8 cellular contexts compared by ENCODE assay signal in the genomic region with DNA sequence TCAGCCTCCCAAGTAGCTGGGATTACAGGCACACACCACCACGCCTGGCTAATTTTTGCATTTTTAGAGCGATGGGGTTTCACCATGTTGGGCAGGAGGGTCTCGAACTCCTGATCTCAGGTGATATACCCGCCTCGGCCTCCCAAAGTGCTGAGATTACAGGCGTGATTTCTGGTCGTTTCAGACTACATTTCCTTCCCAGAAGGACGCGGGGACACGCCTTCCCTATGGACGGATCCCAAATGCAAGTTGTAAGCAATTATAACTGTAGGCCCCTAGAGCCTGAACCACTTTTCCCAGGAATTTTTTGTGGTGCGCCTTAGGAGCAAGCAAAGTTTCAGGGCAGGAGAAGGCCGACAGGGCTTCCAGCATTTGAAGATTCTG. TPM values are rescaled to one million over a fixed set of nuclear protein-coding genes. Genes with fewer than 3 reads are reported as not detected.
DNase-seq lines count a peak whose midpoint lies in the region; ATAC-seq and TF ChIP-seq lines count a peak whose summit lies in the region.

No MANE protein-coding gene starts in this region.

- H3K27ac ChIP-seq in GM23248, result peak overlapping the region; percentile 62

- no peak for TF ChIP-seq CTCF in activated B cell treated with CpG ODN at 0.5 μM for 24 hours (IDR thresholded peaks at IDR 0.05)
- TF ChIP-seq CTCF in glutamatergic neuron (IDR thresholded peaks at IDR 0.05; ENCODE audit: partially characterized antibody, unreplicated experiment), result no peak

- in situ Hi-C loops in GM23248 (cut with MboI), result no loop called here

- CTCF ChIA-PET in activated B cell treated with CpG ODN at 0.5 μM for 24 hours (lab: Charles Lee), result interaction anchor here (0.9 to 1.0 kb wide), 2 partner anchors 18 to 325 kb away, joined by 4 to 5 read pairs; a partner anchor contains a TSS

- H3K27ac Mint-ChIP-seq in activated B cell treated with CpG ODN at 0.5 μM for 24 hours (peak overlapping the region; percentile 87), glutamatergic neuron (ENCODE audit: unreplicated experiment) (peak overlapping the region; percentile 66)

- H3K27me3 Mint-ChIP-seq in activated B cell treated with CpG ODN at 0.5 μM for 24 hours, result peaks cover under 1% of the 10 kb centered on the region
- peaks cover 3% of the 10 kb centered on the region for H3K27me3 Mint-ChIP-seq in glutamatergic neuron (ENCODE audit: unreplicated experiment)

- 0 out of 2 replicates have a peak, but pooled peaks cover 9% of the 10 kb centered on the region for H3K79me2 ChIP-seq in GM23248 (ENCODE audit: insufficient read depth)

- H3K9me2 ChIP-seq in GM23248 (ENCODE audit: insufficient read depth), result no peaks in the 10 kb centered on the region

- H3K9me3 ChIP-seq in GM23248 (ENCODE audit: low read depth), result no peaks in the 10 kb centered on the region
- H3K9me3 ChIP-seq in skeletal muscle satellite cell (replicated peaks; ENCODE audit: low read length), result no peaks in the 10 kb centered on the region

- ATAC-seq in activated B cell treated with CpG ODN at 0.5 μM for 24 hours (ENCODE audit: low read depth) (no peak), HG03095 (IDR thresholded peaks at IDR 0.05; ENCODE audit: unreplicated experiment) (no peak), HG03108 (IDR thresholded peaks at IDR 0.05; ENCODE audit: unreplicated experiment) (no peak)

- no peaks in the 10 kb centered on the region for H3F3A ChIP-seq in GM23248 (ENCODE audit: insufficient read depth)

- peaks cover 19% of the 10 kb centered on the region for H3K36me3 Mint-ChIP-seq in activated B cell treated with CpG ODN at 0.5 μM for 24 hours (ENCODE audit: low read depth)
- no peaks in the 10 kb centered on the region for H3K36me3 Mint-ChIP-seq in glutamatergic neuron (ENCODE audit: unreplicated experiment)

- H3K9me3 Mint-ChIP-seq in activated B cell treated with CpG ODN at 0.5 μM for 24 hours, result peaks cover 9% of the 10 kb centered on the region
- peaks cover 14% of the 10 kb centered on the region for H3K9me3 Mint-ChIP-seq in glutamatergic neuron (ENCODE audit: unreplicated experiment)

- DNase-seq in GM23248 (no peak), activated B cell treated with CpG ODN at 0.5 μM for 24 hours (no peak), glutamatergic neuron (no peak), NCI-H187 treated with DMSO at 0.1 percent for 48 hours (lab: John Stamatoyannopoulos, UW) (no peak)
- DNase-seq in stimulated activated CD8-positive, alpha-beta memory T cell treated with anti-CD3 and anti-CD28 coated beads, Interleukin-4, amount 100 ng/mL, for 48 hours, result no peak

- H4K20me1 ChIP-seq in GM23248 (ENCODE audit: insufficient read depth), result no peaks in the 10 kb centered on the region

- H3K4me2 ChIP-seq in GM23248 (ENCODE audit: unreplicated experiment) (peak overlapping the region; percentile 76), skeletal muscle satellite cell (ENCODE audit: low read length) (peak overlapping the region; percentile 92)

- no peaks in the 10 kb centered on the region for H3K4me1 ChIP-seq in GM23248 (ENCODE audit: insufficient read depth)
- peaks cover 10% of the 10 kb centered on the region for H3K4me1 ChIP-seq in skeletal muscle satellite cell (ENCODE audit: control insufficient read depth, insufficient read depth, low read length)

- H2AFZ ChIP-seq in GM23248, result peak overlapping the region; percentile 99

- H3K27me3 ChIP-seq in GM23248 (replicated peaks; ENCODE audit: insufficient read depth) (no peaks in the 10 kb centered on the region), skeletal muscle satellite cell (ENCODE audit: control insufficient read depth, insufficient read depth, low read length) (no peaks in the 10 kb centered on the region)

- peak overlapping the region; percentile 72 for H3K9ac ChIP-seq in GM23248
- H3K9ac ChIP-seq in skeletal muscle satellite cell (ENCODE audit: low read depth, low read length), result peak overlapping the region; percentile 49

- H3K4me1 Mint-ChIP-seq in activated B cell treated with CpG ODN at 0.5 μM for 24 hours (peaks cover 16% of the 10 kb centered on the region), glutamatergic neuron (ENCODE audit: low read depth, unreplicated experiment) (peaks cover 7% of the 10 kb centered on the region)

- intact Hi-C loops in activated B cell treated with CpG ODN at 0.5 μM for 24 hours (cut with micrococcal nuclease), result loop anchor here (1.0 to 2.0 kb wide), 8 partner anchors 17 to 1533 kb away; a partner anchor contains a TSS

- peak overlapping the region; percentile 94 for H3K4me3 Mint-ChIP-seq in activated B cell treated with CpG ODN at 0.5 μM for 24 hours
- peak overlapping the region; percentile 96 for H3K4me3 Mint-ChIP-seq in glutamatergic neuron (ENCODE audit: unreplicated experiment)

- POLR2A ChIA-PET in activated B cell treated with CpG ODN at 0.5 μM for 24 hours (lab: Charles Lee), result interaction anchor here (0.6 to 1.6 kb wide), 11 partner anchors 14 to 1439 kb away, joined by 3 to 18 read pairs (median 4); a partner anchor contains a TSS

- no peaks in the 10 kb centered on the region for H3K36me3 ChIP-seq in GM23248 (ENCODE audit: low read depth)
- no peaks in the 10 kb centered on the region for H3K36me3 ChIP-seq in skeletal muscle satellite cell (ENCODE audit: insufficient read depth, low read length)

- WGBS in GM23248 (ENCODE audit: low coverage in 1 of 2, low lambda C conversion rate in 2 of 2, missing lambda C conversion rate in 2 of 2), 2 experiments, result 60 to 64% methylated on average over 13 of the region's 13 CpGs

- H3K4me3 ChIP-seq in GM23248 (peak overlapping the region; percentile 95), skeletal muscle satellite cell (ENCODE audit: low read length) (peak overlapping the region; percentile 80)

RNA-seq across cellular contexts. Expression of a gene that starts 17.8 kb away (rescaled TPM):
- 12.0 and 13.9 TPM in 2 replicates for total RNA-seq in GM23248 (2014; rRNA removed; shearing (Covaris generic))
- polyA plus RNA-seq in GM23248 (2016; fragmentation: Nextera tagmentation; extraction: Ambion mirVana), result 15.7 and 17.0 TPM in 2 replicates
- total RNA-seq in activated B cell treated with CpG ODN at 0.5 μM for 24 hours (25.5 and 31.7 TPM in 2 replicates), glutamatergic neuron (ENCODE audit: unreplicated experiment) (13.3 TPM)
- 6.6 and 7.4 TPM in 2 replicates for total RNA-seq in skeletal muscle satellite cell (2012; rRNA removed)

RNA-seq across cellular contexts. Expression of a gene that starts 52.6 kb away (rescaled TPM):
- total RNA-seq in GM23248 (2014; rRNA removed; shearing (Covaris generic)), result 2.0 and 2.7 TPM in 2 replicates
- 1.0 and 1.4 TPM in 2 replicates for polyA plus RNA-seq in GM23248 (2016; fragmentation: Nextera tagmentation; extraction: Ambion mirVana)
- total RNA-seq in activated B cell treated with CpG ODN at 0.5 μM for 24 hours, result 8.2 and 10.7 TPM in 2 replicates
- 5.2 TPM for total RNA-seq in glutamatergic neuron (ENCODE audit: unreplicated experiment)
- 2.8 TPM in 2 replicates for total RNA-seq in skeletal muscle satellite cell (2012; rRNA removed)
